ENCODE assay signal across 8 cellular contexts in genomic region chr19:12139885-12140544, GRCh38. TPM values are rescaled to one million over a fixed set of nuclear protein-coding genes. Genes with fewer than 3 reads are reported as not detected.
A peak's percentile ranks its signal among the peaks of the same experiment; 100 is the strongest.
DNase-seq lines count a peak whose midpoint lies in the region; ATAC-seq and TF ChIP-seq lines count a peak whose summit lies in the region.

Gene ZNF20, minus strand, starts transcription at chr19:12140350. Its CDS starts 168 bp downstream, at chr19:12140182.

- H3K4me3 Mint-ChIP-seq in naive B cell: peak within 1 kb of the TSS; percentile 87 to 99 (median 93)

- H3K4me1 Mint-ChIP-seq in naive B cell: peaks cover 25 to 42% (median 37%) of the 10 kb centered on the region in 3 donors

- DNase-seq in DMS 273 treated with DMSO at 0.1 percent for 48 hours (lab: John Stamatoyannopoulos, UW): peak; percentile 80
- peak; percentile 96 for DNase-seq in KBM-7
- DNase-seq in activated T-helper 1 cell treated with Interleukin-2 at 50 U/mL for 16 hours (ENCODE audit: low read depth): peak; percentile 76
- DNase-seq in fibroblast of gingiva (ENCODE audit: low read depth): peak; percentile 89
- DNase-seq in naive B cell: peak; percentile 87
- peak; percentile 78 to 91 for DNase-seq in stimulated activated CD8-positive, alpha-beta memory T cell treated with anti-CD3 and anti-CD28 coated beads, Interleukin-7, amount 100 ng/mL, for 48 hours (ENCODE audit: extremely low read depth in 1 of 2, low read depth in 1 of 2)

- peak within 1 kb of the TSS; percentile 26 to 94 (median 79) for H3K27ac Mint-ChIP-seq in naive B cell

- no peaks in the 10 kb centered on the region for H3K27me3 Mint-ChIP-seq in naive B cell

- in situ Hi-C loops in KBM-7 (cut with MboI; ENCODE audit: low pct_unique_long_range_greater_than_20kb, low sequenced_read_pairs): no loop called here

- peaks cover 2 to 5% of the 10 kb centered on the region in 2 donors for H3K36me3 Mint-ChIP-seq in naive B cell

- ATAC-seq in GM21529 (IDR thresholded peaks at IDR 0.05; ENCODE audit: unreplicated experiment) (peak; percentile 87), naive B cell (ENCODE audit: low read depth in 2 of 2) (peak; percentile 85 to 91)

- peaks cover 0 to 1% (median 0%) of the 10 kb centered on the region in 7 donors for H3K9me3 Mint-ChIP-seq in naive B cell

TF ChIP-seq in PFSK-1, 5 proteins besides CTCF, POLR2A, EP300 and RAD21:
- TF ChIP-seq TAF1 (IDR thresholded peaks at IDR 0.05; ENCODE audit: borderline replicate concordance, insufficient read depth, low read length) (0 out of 2 replicates have a peak, but pooled peaks have one; percentile 51), SIN3A (IDR thresholded peaks at IDR 0.05; ENCODE audit: borderline replicate concordance, insufficient read depth, low read length) (peak; percentile 8; the same call in 1 of the 2 replicates), POLR2AphosphoS5 (IDR thresholded peaks at IDR 0.05; ENCODE audit: low read depth, low read length) (peak; percentile 51), FOXP2 (optimal IDR thresholded peaks at IDR 0.05; ENCODE audit: borderline replicate concordance, extremely low read depth, extremely low read length, insufficient read depth) (no peak), REST (IDR thresholded peaks at IDR 0.05; ENCODE audit: insufficient read depth in 1 of 2, low read depth in 2 of 2, low read length in 2 of 2) (0 out of 4 replicates have a peak, but pooled peaks of 1 of the 2 experiments have one; percentile 41)

RNA-seq across cellular contexts. Expression of gene ZNF20, which starts in this region (rescaled TPM):
- polyA plus RNA-seq in PFSK-1 (2012; ENCODE audit: insufficient read length, low read depth): 0.85 TPM
- polyA plus RNA-seq in naive B cell (ENCODE audit: low read depth in 6 of 6): 1 to 10 TPM; 1.8 to 5.5 (median 2.9) TPM

Comparison
In these comparisons a context has a peak if more than half of its experiments do, and no peak if none do; other contexts are left out.
1. Peak in every context shown above with its lines: DNase-seq and ATAC-seq.